In genomic region chrX:7084841-7085240, GRCh38 we compare ENCODE assay signal across 16 cellular contexts.
"Had no signal": no experiment of that assay in that cellular context is flagged by ENCODE, and none has a peak within 500 bp of the region (broad histone marks: within the 10 kb centered on the region; RNA-seq: fewer than 3 reads in every experiment).

No MANE protein-coding gene starts in this region.

- H3K27me3 Mint-ChIP-seq: naive thymus-derived CD4-positive, alpha-beta T cell; progenitor cell of endocrine pancreas had no signal

- FAIRE-seq: endometrium had no signal

- H3K9me3 Mint-ChIP-seq: activated naive CD8-positive, alpha-beta T cell treated with anti-CD3 and anti-CD28 coated beads, Interleukin-2, amount 50 U/mL, for 24 hours; naive thymus-derived CD4-positive, alpha-beta T cell had no signal

- H3K9me3 ChIP-seq: ascending aorta, esophagus muscularis mucosa, tibial artery, uterus had no signal

- H3K36me3 ChIP-seq: tibial artery, uterus had no signal

- H3K27me3 ChIP-seq: ascending aorta, esophagus muscularis mucosa, tibial artery, uterus had no signal

- H3K4me1 ChIP-seq: ascending aorta, tibial artery, uterus had no signal

- H3K4me3 ChIP-seq: ascending aorta, esophagus muscularis mucosa, lung, smooth muscle cell, tibial artery, uterus had no signal

- H3K27ac ChIP-seq: ascending aorta, esophagus muscularis mucosa, tibial artery, uterus had no signal

- DNase-seq: activated CD4-positive, alpha-beta T cell treated with anti-CD3 and anti-CD28 coated beads for 1 hour; activated CD4-positive, alpha-beta T cell treated with anti-CD3 and anti-CD28 coated beads, Interleukin-2, amount 50 U/mL, for 48 hours; activated naive CD4-positive, alpha-beta T cell; activated naive CD8-positive, alpha-beta T cell treated with anti-CD3 and anti-CD28 coated beads, Interleukin-2, amount 50 U/mL, for 24 hours; left cardiac atrium; occipital lobe; right cardiac atrium; tibial artery; uterus had no signal

- H3K4me2 ChIP-seq: smooth muscle cell had no signal

- H3K27ac Mint-ChIP-seq: progenitor cell of endocrine pancreas had no signal
